ENCODE assay signal across 17 cellular contexts in the genomic region with DNA sequence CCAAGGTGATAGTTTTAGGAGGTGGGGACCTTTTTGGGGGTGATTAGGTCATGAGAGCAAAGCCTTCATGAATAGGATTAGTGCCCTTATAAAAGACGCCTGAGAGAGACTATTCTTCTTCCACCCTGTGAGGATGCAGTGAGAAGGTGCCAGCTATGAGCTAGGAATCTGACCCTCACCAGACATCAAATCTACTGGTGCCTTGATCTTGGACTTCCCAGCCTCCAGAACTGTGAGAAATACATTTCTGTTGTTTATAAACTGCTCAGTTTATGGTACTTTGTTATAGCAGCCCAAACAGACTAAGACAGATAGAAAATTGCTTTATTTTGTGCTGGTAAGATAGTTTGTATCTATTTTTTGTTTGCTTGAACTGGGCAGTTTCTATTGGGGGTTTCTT. TPM values are rescaled to one million over a fixed set of nuclear protein-coding genes. Genes with fewer than 3 reads are reported as not detected.
DNase-seq lines count a peak whose midpoint lies in the region; ATAC-seq and TF ChIP-seq lines count a peak whose summit lies in the region.
"Had no signal": no experiment of that assay in that cellular context is flagged by ENCODE, and none has a peak within 500 bp of the region (broad histone marks: within the 10 kb centered on the region; RNA-seq: fewer than 3 reads in every experiment).

No MANE protein-coding gene starts in this region.

- no peak overlapping the region for H3K14ac ChIP-seq in H9 (ENCODE audit: insufficient read depth, low read length)

- no peak overlapping the region for H3K9ac ChIP-seq in H9 (ENCODE audit: extremely low read depth, insufficient read length, low read length)

- no peak overlapping the region for H3K18ac ChIP-seq in H9 (ENCODE audit: insufficient read length, low read depth, low read length)

- H4K8ac ChIP-seq in H9 (replicated peaks; ENCODE audit: insufficient read length, low read depth, low read length) = no peak overlapping the region

- no peak overlapping the region for H3K4ac ChIP-seq in H9 (ENCODE audit: low read depth, low read length)

- no peaks in the 10 kb centered on the region for H3K27me3 Mint-ChIP-seq in H9 (ENCODE audit: low read depth)
- H3K27me3 Mint-ChIP-seq in WTC11 (ENCODE audit: low read depth) = no peaks in the 10 kb centered on the region
- H3K27me3 Mint-ChIP-seq in endothelial cell (ENCODE audit: unreplicated experiment) = no peaks in the 10 kb centered on the region
- H3K27me3 Mint-ChIP-seq: CD4-positive, alpha-beta memory T cell had no signal

- ATAC-seq in WTC11 (no peak), HG02885 (IDR thresholded peaks at IDR 0.05; ENCODE audit: poor library complexity, unreplicated experiment) (no peak)
- ATAC-seq: HCT116 had no signal

- H2BK12ac ChIP-seq in H9 (ENCODE audit: insufficient read length, low read depth, low read length) = no peak overlapping the region

- H3K9me3 ChIP-seq in H9 (ENCODE audit: control insufficient read depth, low read depth, low read length) = no peaks in the 10 kb centered on the region

- peaks cover 30% of the 10 kb centered on the region for H3K4me1 ChIP-seq in H9 (ENCODE audit: insufficient read depth, low read length)

- no peak overlapping the region for H2BK15ac ChIP-seq in H9 (ENCODE audit: low read depth, low read length)

- no peak overlapping the region for H2BK5ac ChIP-seq in H9 (ENCODE audit: insufficient read length, low read length)

- no CpG with 5 or more reads among the region's 1 CpG for WGBS in H9 (ENCODE audit: extremely low coverage, insufficient read length, low lambda C conversion rate)

- peaks cover 0 to 7% (median 7%) of the 10 kb centered on the region in 3 experiments; a peak in 3 of 7 replicates for H3K36me3 Mint-ChIP-seq in H9 (ENCODE audit: insufficient read depth in 1 of 3, low read depth in 3 of 3)
- no peaks in the 10 kb centered on the region for H3K36me3 Mint-ChIP-seq in WTC11
- H3K36me3 Mint-ChIP-seq in endothelial cell (ENCODE audit: low read depth, unreplicated experiment) = peaks cover 11% of the 10 kb centered on the region

- H3K27ac Mint-ChIP-seq in H9 = peak overlapping the region in 2 of 3 experiments; percentile 24 to 29; a peak in 2 of 7 replicates
- H3K27ac Mint-ChIP-seq in WTC11 = peak overlapping the region; percentile 3
- no peak overlapping the region for H3K27ac Mint-ChIP-seq in endothelial cell (ENCODE audit: unreplicated experiment)
- H3K27ac Mint-ChIP-seq: CD4-positive, alpha-beta memory T cell; HFFc6 had no signal

- POLR2A ChIA-PET in WTC11 (lab: Charles Lee) = no interaction called here

- H2AFZ ChIP-seq in H9 (ENCODE audit: low read length) = no peak overlapping the region

- H3K9me3 Mint-ChIP-seq in H9 = no peaks in the 10 kb centered on the region
- no peaks in the 10 kb centered on the region for H3K9me3 Mint-ChIP-seq in WTC11
- no peaks in the 10 kb centered on the region for H3K9me3 Mint-ChIP-seq in endothelial cell (ENCODE audit: unreplicated experiment)
- H3K9me3 Mint-ChIP-seq: HFFc6 had no signal

- no peak overlapping the region for H4K91ac ChIP-seq in H9 (ENCODE audit: insufficient read length, low read depth, low read length)

- H3K79me1 ChIP-seq in H9 (ENCODE audit: insufficient read depth, low read depth, low read length, poor library complexity, severe bottlenecking) = no peaks in the 10 kb centered on the region

- no peak overlapping the region for H2BK20ac ChIP-seq in H9 (ENCODE audit: low read depth, low read length, poor library complexity, severe bottlenecking)

- no peaks in the 10 kb centered on the region for H3K27me3 ChIP-seq in H9 (ENCODE audit: insufficient read depth, low read length)

- no peak overlapping the region for H3K56ac ChIP-seq in H9 (ENCODE audit: insufficient read length, low read depth, low read length)

- TF ChIP-seq CTCF in H9 (conservative IDR thresholded peaks at IDR 0.05) = no peak
- no peak for TF ChIP-seq CTCF in WTC11 (IDR thresholded peaks at IDR 0.05)
- no peak for TF ChIP-seq CTCF in endothelial cell (IDR thresholded peaks at IDR 0.05; ENCODE audit: unreplicated experiment)

- no peak overlapping the region for H2AK5ac ChIP-seq in H9 (ENCODE audit: insufficient read length, low read length)

- H3K4me3 Mint-ChIP-seq in H9 (no peak overlapping the region), WTC11 (no peak overlapping the region), endothelial cell (ENCODE audit: unreplicated experiment) (peak overlapping the region; percentile 17)
- H3K4me3 Mint-ChIP-seq: CD4-positive, alpha-beta memory T cell; HFFc6 had no signal

- H4K5ac ChIP-seq in H9 (ENCODE audit: insufficient read length, low read depth, low read length) = no peak overlapping the region

- no peak overlapping the region for H3T11ph ChIP-seq in H9 (ENCODE audit: low read length)

- CTCF ChIA-PET in WTC11 (lab: Charles Lee) = interaction anchor here (0.6 kb wide), 1 partner anchor 38 kb away, joined by 4 read pairs; no protein-coding TSS in a partner anchor

- no peak overlapping the region for H2BK120ac ChIP-seq in H9 (ENCODE audit: low read depth, low read length, poor library complexity, severe bottlenecking)

- DNase-seq in H9 (no peak), WTC11 (ENCODE audit: low spot score) (no peak), endothelial cell (ENCODE audit: low spot score) (no peak), middle frontal gyrus (ENCODE audit: extremely low spot score, low spot score) (no peak)
- DNase-seq in activated CD4-positive, CD25-positive, alpha-beta regulatory T cell (lab: John Stamatoyannopoulos, UW) = no peak
- DNase-seq: C1 segment of cervical spinal cord; Calu3; CD4-positive, alpha-beta memory T cell; COR-L47; DMS53; DMS79 treated with DMSO at 0.1 percent for 48 hours; GF-D8; H7; HFFc6 had no signal

- no peak overlapping the region for H3K27ac ChIP-seq in H9 (ENCODE audit: insufficient read length, low read depth, low read length)
- peak overlapping the region; percentile 9 for H3K27ac ChIP-seq in temporal lobe (ENCODE audit: low read depth, low read length)

- peaks cover 53% of the 10 kb centered on the region; the same call in 1 of the 2 replicates for H3K79me2 ChIP-seq in H9 (ENCODE audit: insufficient read depth, low read length)

- H3K4me2 ChIP-seq in H9 (ENCODE audit: insufficient read depth, insufficient read length, low read length) = no peak overlapping the region

- no peak overlapping the region for H3K23ac ChIP-seq in H9 (ENCODE audit: insufficient read length, low read depth, low read length)

- H3K4me1 Mint-ChIP-seq in H9 (peaks cover 91 to 96% of the 10 kb centered on the region in 2 experiments), WTC11 (peaks cover 96% of the 10 kb centered on the region), endothelial cell (ENCODE audit: unreplicated experiment) (peaks cover 85% of the 10 kb centered on the region)

- H3K23me2 ChIP-seq in H9 (ENCODE audit: insufficient read length, low read depth, low read length, poor library complexity, severe bottlenecking) = no peaks in the 10 kb centered on the region

- H4K20me1 ChIP-seq in H9 (ENCODE audit: control insufficient read depth, insufficient read depth, insufficient read length) = peaks cover 2% of the 10 kb centered on the region

TF ChIP-seq in WTC11, 78 proteins besides CTCF, POLR2A, EP300 and RAD21:
- TF ChIP-seq SMAD3 (CRISPR knock-in tag; IDR thresholded peaks at IDR 0.05; ENCODE audit: borderline replicate concordance) = no peak
- TF ChIP-seq, protein P1, sequence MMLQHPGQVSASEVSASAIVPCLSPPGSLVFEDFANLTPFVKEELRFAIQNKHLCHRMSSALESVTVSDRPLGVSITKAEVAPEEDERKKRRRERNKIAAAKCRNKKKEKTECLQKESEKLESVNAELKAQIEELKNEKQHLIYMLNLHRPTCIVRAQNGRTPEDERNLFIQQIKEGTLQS (CRISPR knock-in tag; conservative IDR thresholded peaks at IDR 0.05) = no peak
- TF ChIP-seq ZNF219 (CRISPR knock-in tag; IDR thresholded peaks at IDR 0.05; ENCODE audit: borderline replicate concordance) = no peak
- TF ChIP-seq ZNF121 (CRISPR knock-in tag; IDR thresholded peaks at IDR 0.05) = no peak

RNA-seq across cellular contexts. Expression of gene PHLPP1, which starts 40.1 kb away (rescaled TPM):
- total RNA-seq in H9 (2021) (38.8 and 39.9 TPM in 2 replicates), WTC11 (2021) (49.1 to 52.0 TPM (median 49.5 TPM) in 3 replicates), endothelial cell (ENCODE audit: unreplicated experiment) (47.3 TPM), temporal lobe (17.0 TPM)
